In genomic region chr16:72627182-72627896, GRCh38 we compare ENCODE assay signal across 8 cellular contexts.
DNase-seq lines count a peak whose midpoint lies in the region; ATAC-seq, FAIRE-seq and TF ChIP-seq lines count a peak whose summit lies in the region.
"Not testable (repeated sequence)": the region's sequence is repeated elsewhere in the genome, so short reads cannot be mapped to it uniquely, and the experiment has no call there.

No MANE protein-coding gene starts in this region.

- not testable (repeated sequence) for H3K18ac ChIP-seq in mesenchymal stem cell (ENCODE audit: low read depth in 1 of 2, low read length in 2 of 2); trophoblast cell (ENCODE audit: low read length)

- H3K36me3 Mint-ChIP-seq in CD4-positive, alpha-beta T cell (ENCODE audit: low read depth): not testable (repeated sequence)

- intact Hi-C loops in CD4-positive, alpha-beta T cell (cut with DNase I, micrococcal nuclease): not testable (repeated sequence)

- CTCF ChIA-PET in CD4-positive, alpha-beta T cell (lab: Charles Lee): not testable (repeated sequence)

- H2BK15ac ChIP-seq in mesenchymal stem cell (ENCODE audit: low read depth, poor library complexity, severe bottlenecking): not testable (repeated sequence)

- H3K27me3 Mint-ChIP-seq in CD4-positive, alpha-beta T cell: not testable (repeated sequence)

- peak overlapping the region; percentile 72 for H3K9ac ChIP-seq in HUES48 (ENCODE audit: low read depth, low read length)
- not testable (repeated sequence) for H3K9ac ChIP-seq in mesenchymal stem cell (ENCODE audit: low read length); trophoblast cell (ENCODE audit: low read length)

- not testable (repeated sequence) for TF ChIP-seq CTCF in CD4-positive, alpha-beta T cell (IDR thresholded peaks at IDR 0.05); bronchial epithelial cell (IDR thresholded peaks at IDR 0.05; ENCODE audit: insufficient read depth, low read length, severe bottlenecking); cardiac muscle cell (IDR thresholded peaks at IDR 0.05; ENCODE audit: low read depth, low read length)

- peak overlapping the region; percentile 86 for H3K4me3 Mint-ChIP-seq in CD4-positive, alpha-beta T cell

- H3K79me1 ChIP-seq in mesenchymal stem cell (replicated peaks; ENCODE audit: low read length, poor library complexity, severe bottlenecking); trophoblast cell (ENCODE audit: low read length): not testable (repeated sequence)

- H3K4ac ChIP-seq in mesenchymal stem cell (ENCODE audit: low read depth in 1 of 2, low read length in 2 of 2); trophoblast cell (ENCODE audit: low read depth, low read length): not testable (repeated sequence)

- not testable (repeated sequence) for H2AFZ ChIP-seq in mesenchymal stem cell (ENCODE audit: low read depth, low read length); trophoblast cell (ENCODE audit: insufficient read depth, low read length, poor library complexity)

- not testable (repeated sequence) for H3K4me1 ChIP-seq in HUES48 (ENCODE audit: control insufficient read depth, insufficient read depth, low read length); cardiac muscle cell (ENCODE audit: low read depth); mesenchymal stem cell (ENCODE audit: control insufficient read depth, insufficient read depth, low read depth, low read length); trophoblast cell (ENCODE audit: control insufficient read depth in 1 of 2, insufficient read depth in 2 of 2, low read length in 2 of 2)

- WGBS in mesenchymal stem cell: 48% methylated on average over 15 of the region's 30 CpGs
- WGBS in trophoblast cell (ENCODE audit: extremely low coverage, insufficient coverage, insufficient read length): no CpG with 5 or more reads among the region's 30 CpGs

- in situ Hi-C loops in SK-MEL-5 (cut with HindIII; ENCODE audit: low pct_unique_long_range_greater_than_20kb, low sequenced_read_pairs): not testable (repeated sequence)

- not testable (repeated sequence) for H3K27ac ChIP-seq in CD4-positive, alpha-beta T cell (ENCODE audit: low read depth, low read length); mesenchymal stem cell (ENCODE audit: low read length, poor library complexity, severe bottlenecking); trophoblast cell (ENCODE audit: low read depth, low read length)
- H3K27ac ChIP-seq in HUES48 (ENCODE audit: low read depth, low read length) (peak overlapping the region; percentile 28), cardiac muscle cell (peak overlapping the region; percentile 41)

- DNase-seq in CD4-positive, alpha-beta T cell; cardiac muscle cell (ENCODE audit: low read depth in 1 of 2, low spot score in 1 of 2): not testable (repeated sequence)
- DNase-seq in NCI-H345 (lab: John Stamatoyannopoulos, UW): peak; percentile 16
- DNase-seq in SK-MEL-5 (ENCODE audit: low read depth, low spot score): peak; percentile 8
- DNase-seq in bronchial epithelial cell (ENCODE audit: low read depth): peak; percentile 51
- peak; percentile 12 for DNase-seq in mesenchymal stem cell
- peak; percentile 10 to 35 for DNase-seq in trophoblast cell

- not testable (repeated sequence) for H3K9me3 Mint-ChIP-seq in CD4-positive, alpha-beta T cell

- H2BK5ac ChIP-seq in mesenchymal stem cell (ENCODE audit: low read depth, low read length, poor library complexity, severe bottlenecking); trophoblast cell (ENCODE audit: low read depth, low read length, poor library complexity): not testable (repeated sequence)

- not testable (repeated sequence) for H4K91ac ChIP-seq in mesenchymal stem cell (ENCODE audit: low read length)
- H4K91ac ChIP-seq in trophoblast cell (ENCODE audit: low read depth, low read length): peak overlapping the region; percentile 62

- not testable (repeated sequence) for H3K4me2 ChIP-seq in mesenchymal stem cell (ENCODE audit: low read length, poor library complexity, severe bottlenecking); trophoblast cell (ENCODE audit: low read length)

- not testable (repeated sequence) for ATAC-seq in CD4-positive, alpha-beta T cell (ENCODE audit: poor library complexity)

- not testable (repeated sequence) for H2BK120ac ChIP-seq in mesenchymal stem cell (ENCODE audit: low read depth, low read length); trophoblast cell (ENCODE audit: insufficient read depth, low read length, poor library complexity)

- H4K12ac ChIP-seq in trophoblast cell (ENCODE audit: low read depth, low read length): not testable (repeated sequence)

- not testable (repeated sequence) for H3K14ac ChIP-seq in mesenchymal stem cell (ENCODE audit: low read length in 2 of 2); trophoblast cell (ENCODE audit: low read length)

- FAIRE-seq in bronchial epithelial cell (lab: Jason Lieb, UNC): not testable (repeated sequence)

- H3K27me3 ChIP-seq in CD4-positive, alpha-beta T cell (ENCODE audit: control insufficient read depth, insufficient read depth, low read length); HUES48 (ENCODE audit: control insufficient read depth, insufficient read depth, low read length); bronchial epithelial cell (ENCODE audit: control insufficient read depth, insufficient read depth, low read length); cardiac muscle cell; mesenchymal stem cell (ENCODE audit: control insufficient read depth in 1 of 2, insufficient read depth in 1 of 2, low read length in 2 of 2); trophoblast cell (ENCODE audit: insufficient read depth, low read length): not testable (repeated sequence)

- not testable (repeated sequence) for H3K4me1 Mint-ChIP-seq in CD4-positive, alpha-beta T cell (ENCODE audit: low read depth)

- POLR2A ChIA-PET in CD4-positive, alpha-beta T cell (lab: Charles Lee): not testable (repeated sequence)

- not testable (repeated sequence) for H2AK5ac ChIP-seq in mesenchymal stem cell (ENCODE audit: low read length, severe bottlenecking); trophoblast cell (ENCODE audit: low read length)

- H4K8ac ChIP-seq in mesenchymal stem cell (ENCODE audit: low read length): peak overlapping the region; percentile 54
- peak overlapping the region; percentile 77 for H4K8ac ChIP-seq in trophoblast cell (ENCODE audit: low read depth, low read length)

- not testable (repeated sequence) for H2BK12ac ChIP-seq in mesenchymal stem cell (ENCODE audit: low read length in 2 of 2); trophoblast cell (ENCODE audit: low read length)

- not testable (repeated sequence) for H3K9me3 ChIP-seq in CD4-positive, alpha-beta T cell (ENCODE audit: control insufficient read depth, low read length); HUES48 (ENCODE audit: control insufficient read depth, insufficient read depth, low read length); cardiac muscle cell (ENCODE audit: low read depth); mesenchymal stem cell (ENCODE audit: control insufficient read depth, low read length); trophoblast cell (ENCODE audit: insufficient read depth, low read depth, low read length)

- H3K4me3 ChIP-seq in HUES48 (ENCODE audit: low read depth, low read length) (peak overlapping the region; percentile 62), bronchial epithelial cell (ENCODE audit: low read depth, low read length) (peak overlapping the region; percentile 25), cardiac muscle cell (peak overlapping the region; percentile 42), trophoblast cell (ENCODE audit: low read depth, low read length) (peak overlapping the region; percentile 70)
- not testable (repeated sequence) for H3K4me3 ChIP-seq in mesenchymal stem cell (ENCODE audit: insufficient read depth in 1 of 2, low read depth in 1 of 2, low read length in 2 of 2)

- not testable (repeated sequence) for H3K36me3 ChIP-seq in HUES48 (ENCODE audit: control insufficient read depth, insufficient read depth, low read length); bronchial epithelial cell (ENCODE audit: control insufficient read depth, insufficient read depth, low read length); cardiac muscle cell; mesenchymal stem cell (ENCODE audit: control insufficient read depth in 1 of 2, insufficient read depth in 2 of 2, low read depth in 1 of 2, low read length in 2 of 2); trophoblast cell (ENCODE audit: control insufficient read depth in 1 of 2, insufficient read depth in 2 of 2, low read length in 2 of 2)

- peak overlapping the region; percentile 62 for H3K27ac Mint-ChIP-seq in CD4-positive, alpha-beta T cell

- not testable (repeated sequence) for H3K79me2 ChIP-seq in trophoblast cell (ENCODE audit: control insufficient read depth, insufficient read depth, low read length, poor library complexity)

- not testable (repeated sequence) for H3K23ac ChIP-seq in mesenchymal stem cell (ENCODE audit: low read length in 2 of 2); trophoblast cell (ENCODE audit: low read length)
